Comparison of ENCODE assay signal across 20 cellular contexts in the genomic region with DNA sequence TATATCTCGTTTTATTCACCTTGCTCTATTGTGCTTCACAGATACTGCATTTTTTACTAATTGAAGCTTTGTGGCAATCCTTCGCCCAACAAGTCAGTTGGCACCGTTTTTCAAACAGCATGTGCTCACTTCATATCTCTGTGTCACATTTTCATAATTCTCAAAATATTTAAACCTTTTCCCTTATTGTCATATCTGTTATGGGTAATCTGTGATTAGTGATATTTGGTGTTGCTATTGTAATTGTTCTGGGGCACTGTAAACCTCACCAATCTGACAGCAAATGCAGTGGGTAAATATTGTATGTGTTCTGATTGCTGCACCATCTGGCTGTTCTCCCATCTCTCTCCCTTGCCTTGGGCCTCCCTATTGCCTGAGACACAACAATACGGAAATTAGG.
DNase-seq lines count a peak whose midpoint lies in the region; ATAC-seq and TF ChIP-seq lines count a peak whose summit lies in the region.
"Had no signal": no experiment of that assay in that cellular context is flagged by ENCODE, and none has a peak within 500 bp of the region (broad histone marks: within the 10 kb centered on the region; RNA-seq: fewer than 3 reads in every experiment).

No MANE protein-coding gene starts in this region.

- ATAC-seq in GM23338 = no peak
- ATAC-seq in GM21825 (IDR thresholded peaks at IDR 0.05; ENCODE audit: unreplicated experiment) = no peak
- ATAC-seq in GM18907 (IDR thresholded peaks at IDR 0.05; ENCODE audit: unreplicated experiment) = no peak
- ATAC-seq: Right ventricle myocardium inferior had no signal

- no peaks in the 10 kb centered on the region for H3K27me3 ChIP-seq in GM23338 (ENCODE audit: insufficient read depth)
- H3K27me3 ChIP-seq: BLaER1 treated with 17β-estradiol and CSF1 and Interleukin-3, amounts not matched to agents 10 nM and 100 nM had no signal

- H3F3A ChIP-seq in GM23338 (replicated peaks; ENCODE audit: low read depth) = no peaks in the 10 kb centered on the region

- H3K4me3 ChIP-seq in GM23338 = no peak overlapping the region
- H3K4me3 ChIP-seq: BLaER1 treated with 17β-estradiol and CSF1 and Interleukin-3, amounts not matched to agents 10 nM and 100 nM had no signal

- DNase-seq in DMS 273 (lab: John Stamatoyannopoulos, UW; ENCODE audit: unreplicated experiment) (peak; percentile 10), DMS 273 treated with DMSO at 0.1 percent for 48 hours (lab: John Stamatoyannopoulos, UW) (no peak), GM23338 (ENCODE audit: low spot score) (no peak), cerebellum (ENCODE audit: low spot score) (peak; percentile 15), NCI-H2196 (lab: John Stamatoyannopoulos, UW; ENCODE audit: unreplicated experiment) (no peak)
- DNase-seq: 8988T, DMS79, HFFc6, KG1, MM.1S, NCI-H1105, NCI-H2029 treated with DMSO at 0.1 percent for 48 hours, NCI-H345, NCI-H774, SK-N-SH had no signal

- H3K4me1 ChIP-seq in GM23338 (ENCODE audit: insufficient read depth) = no peaks in the 10 kb centered on the region
- H3K4me1 ChIP-seq: BLaER1 treated with 17β-estradiol and CSF1 and Interleukin-3, amounts not matched to agents 10 nM and 100 nM had no signal

- no peaks in the 10 kb centered on the region for H3K79me2 ChIP-seq in GM23338 (replicated peaks; ENCODE audit: insufficient read depth)

- H3K27ac Mint-ChIP-seq in GM23338 (no peak overlapping the region), nephron (peak overlapping the region in 2 of 3 experiments; percentile 28 to 42)
- H3K27ac Mint-ChIP-seq: HFFc6 had no signal

- H3K4me2 ChIP-seq in GM23338 = no peak overlapping the region
- H3K4me2 ChIP-seq: BLaER1 treated with 17β-estradiol and CSF1 and Interleukin-3, amounts not matched to agents 10 nM and 100 nM; SK-N-SH had no signal

- H2AFZ ChIP-seq in GM23338 = 0 out of 2 replicates have a peak overlapping the region, but pooled peaks have one; percentile 23

- H3K36me3 Mint-ChIP-seq in GM23338 (ENCODE audit: low read depth) = no peaks in the 10 kb centered on the region
- no peaks in the 10 kb centered on the region for H3K36me3 Mint-ChIP-seq in nephron (ENCODE audit: low read depth)

- H3K4me1 Mint-ChIP-seq in GM23338 (no peaks in the 10 kb centered on the region), nephron (peaks cover 13% of the 10 kb centered on the region)

- H4K20me1 ChIP-seq in GM23338 (replicated peaks; ENCODE audit: insufficient read depth) = no peaks in the 10 kb centered on the region
- H4K20me1 ChIP-seq: BLaER1 treated with 17β-estradiol and CSF1 and Interleukin-3, amounts not matched to agents 10 nM and 100 nM had no signal

- no peaks in the 10 kb centered on the region for H3K36me3 ChIP-seq in GM23338 (ENCODE audit: insufficient read depth)
- H3K36me3 ChIP-seq: BLaER1 treated with 17β-estradiol and CSF1 and Interleukin-3, amounts not matched to agents 10 nM and 100 nM had no signal

- no peaks in the 10 kb centered on the region for H3K9me3 Mint-ChIP-seq in GM23338
- peaks cover 11% of the 10 kb centered on the region for H3K9me3 Mint-ChIP-seq in nephron
- H3K9me3 Mint-ChIP-seq: HFFc6 had no signal

- no peak for TF ChIP-seq CTCF in GM23338 (conservative IDR thresholded peaks at IDR 0.05; ENCODE audit: low read depth in 2 of 2)
- TF ChIP-seq CTCF in nephron (IDR thresholded peaks at IDR 0.05; ENCODE audit: unreplicated experiment in 3 of 3) = no peak

- H3K4me3 Mint-ChIP-seq in GM23338 = no peak overlapping the region
- H3K4me3 Mint-ChIP-seq in nephron = no peak overlapping the region
- H3K4me3 Mint-ChIP-seq: HFFc6 had no signal

- H3K27me3 Mint-ChIP-seq in GM23338 (ENCODE audit: insufficient read depth, low read depth, poor library complexity) = no peaks in the 10 kb centered on the region
- H3K27me3 Mint-ChIP-seq in nephron (ENCODE audit: low read depth) = no peaks in the 10 kb centered on the region

- H3K27ac ChIP-seq in GM23338 (ENCODE audit: low read depth) = no peak overlapping the region
- H3K27ac ChIP-seq: BLaER1 treated with 17β-estradiol and CSF1 and Interleukin-3, amounts not matched to agents 10 nM and 100 nM had no signal

- H3K9me2 ChIP-seq in GM23338 (ENCODE audit: insufficient read depth) = no peaks in the 10 kb centered on the region
- H3K9me2 ChIP-seq: SK-N-SH had no signal

TF ChIP-seq in GM23338, 12 proteins besides CTCF, POLR2A, EP300 and RAD21 (continues in another document):
- TF ChIP-seq NANOG (IDR thresholded peaks at IDR 0.05; ENCODE audit: borderline replicate concordance) = no peak
- TF ChIP-seq EZH2phosphoT487 (IDR thresholded peaks at IDR 0.05; ENCODE audit: unreplicated experiment) = no peak
- no peak for TF ChIP-seq POLR2AphosphoS5 (IDR thresholded peaks at IDR 0.05; ENCODE audit: low read depth)
- TF ChIP-seq, protein P1, sequence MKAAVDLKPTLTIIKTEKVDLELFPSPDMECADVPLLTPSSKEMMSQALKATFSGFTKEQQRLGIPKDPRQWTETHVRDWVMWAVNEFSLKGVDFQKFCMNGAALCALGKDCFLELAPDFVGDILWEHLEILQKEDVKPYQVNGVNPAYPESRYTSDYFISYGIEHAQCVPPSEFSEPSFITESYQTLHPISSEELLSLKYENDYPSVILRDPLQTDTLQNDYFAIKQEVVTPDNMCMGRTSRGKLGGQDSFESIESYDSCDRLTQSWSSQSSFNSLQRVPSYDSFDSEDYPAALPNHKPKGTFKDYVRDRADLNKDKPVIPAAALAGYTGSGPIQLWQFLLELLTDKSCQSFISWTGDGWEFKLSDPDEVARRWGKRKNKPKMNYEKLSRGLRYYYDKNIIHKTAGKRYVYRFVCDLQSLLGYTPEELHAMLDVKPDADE (IDR thresholded peaks at IDR 0.05) = no peak
- TF ChIP-seq JUNB (IDR thresholded peaks at IDR 0.05; ENCODE audit: unreplicated experiment) = no peak
- no peak for TF ChIP-seq CREB1 (CRISPR knock-in tag; IDR thresholded peaks at IDR 0.05; ENCODE audit: low read depth)
- no peak for TF ChIP-seq EZH2 (IDR thresholded peaks at IDR 0.05; ENCODE audit: low read depth, unreplicated experiment)
- TF ChIP-seq, protein P2, sequence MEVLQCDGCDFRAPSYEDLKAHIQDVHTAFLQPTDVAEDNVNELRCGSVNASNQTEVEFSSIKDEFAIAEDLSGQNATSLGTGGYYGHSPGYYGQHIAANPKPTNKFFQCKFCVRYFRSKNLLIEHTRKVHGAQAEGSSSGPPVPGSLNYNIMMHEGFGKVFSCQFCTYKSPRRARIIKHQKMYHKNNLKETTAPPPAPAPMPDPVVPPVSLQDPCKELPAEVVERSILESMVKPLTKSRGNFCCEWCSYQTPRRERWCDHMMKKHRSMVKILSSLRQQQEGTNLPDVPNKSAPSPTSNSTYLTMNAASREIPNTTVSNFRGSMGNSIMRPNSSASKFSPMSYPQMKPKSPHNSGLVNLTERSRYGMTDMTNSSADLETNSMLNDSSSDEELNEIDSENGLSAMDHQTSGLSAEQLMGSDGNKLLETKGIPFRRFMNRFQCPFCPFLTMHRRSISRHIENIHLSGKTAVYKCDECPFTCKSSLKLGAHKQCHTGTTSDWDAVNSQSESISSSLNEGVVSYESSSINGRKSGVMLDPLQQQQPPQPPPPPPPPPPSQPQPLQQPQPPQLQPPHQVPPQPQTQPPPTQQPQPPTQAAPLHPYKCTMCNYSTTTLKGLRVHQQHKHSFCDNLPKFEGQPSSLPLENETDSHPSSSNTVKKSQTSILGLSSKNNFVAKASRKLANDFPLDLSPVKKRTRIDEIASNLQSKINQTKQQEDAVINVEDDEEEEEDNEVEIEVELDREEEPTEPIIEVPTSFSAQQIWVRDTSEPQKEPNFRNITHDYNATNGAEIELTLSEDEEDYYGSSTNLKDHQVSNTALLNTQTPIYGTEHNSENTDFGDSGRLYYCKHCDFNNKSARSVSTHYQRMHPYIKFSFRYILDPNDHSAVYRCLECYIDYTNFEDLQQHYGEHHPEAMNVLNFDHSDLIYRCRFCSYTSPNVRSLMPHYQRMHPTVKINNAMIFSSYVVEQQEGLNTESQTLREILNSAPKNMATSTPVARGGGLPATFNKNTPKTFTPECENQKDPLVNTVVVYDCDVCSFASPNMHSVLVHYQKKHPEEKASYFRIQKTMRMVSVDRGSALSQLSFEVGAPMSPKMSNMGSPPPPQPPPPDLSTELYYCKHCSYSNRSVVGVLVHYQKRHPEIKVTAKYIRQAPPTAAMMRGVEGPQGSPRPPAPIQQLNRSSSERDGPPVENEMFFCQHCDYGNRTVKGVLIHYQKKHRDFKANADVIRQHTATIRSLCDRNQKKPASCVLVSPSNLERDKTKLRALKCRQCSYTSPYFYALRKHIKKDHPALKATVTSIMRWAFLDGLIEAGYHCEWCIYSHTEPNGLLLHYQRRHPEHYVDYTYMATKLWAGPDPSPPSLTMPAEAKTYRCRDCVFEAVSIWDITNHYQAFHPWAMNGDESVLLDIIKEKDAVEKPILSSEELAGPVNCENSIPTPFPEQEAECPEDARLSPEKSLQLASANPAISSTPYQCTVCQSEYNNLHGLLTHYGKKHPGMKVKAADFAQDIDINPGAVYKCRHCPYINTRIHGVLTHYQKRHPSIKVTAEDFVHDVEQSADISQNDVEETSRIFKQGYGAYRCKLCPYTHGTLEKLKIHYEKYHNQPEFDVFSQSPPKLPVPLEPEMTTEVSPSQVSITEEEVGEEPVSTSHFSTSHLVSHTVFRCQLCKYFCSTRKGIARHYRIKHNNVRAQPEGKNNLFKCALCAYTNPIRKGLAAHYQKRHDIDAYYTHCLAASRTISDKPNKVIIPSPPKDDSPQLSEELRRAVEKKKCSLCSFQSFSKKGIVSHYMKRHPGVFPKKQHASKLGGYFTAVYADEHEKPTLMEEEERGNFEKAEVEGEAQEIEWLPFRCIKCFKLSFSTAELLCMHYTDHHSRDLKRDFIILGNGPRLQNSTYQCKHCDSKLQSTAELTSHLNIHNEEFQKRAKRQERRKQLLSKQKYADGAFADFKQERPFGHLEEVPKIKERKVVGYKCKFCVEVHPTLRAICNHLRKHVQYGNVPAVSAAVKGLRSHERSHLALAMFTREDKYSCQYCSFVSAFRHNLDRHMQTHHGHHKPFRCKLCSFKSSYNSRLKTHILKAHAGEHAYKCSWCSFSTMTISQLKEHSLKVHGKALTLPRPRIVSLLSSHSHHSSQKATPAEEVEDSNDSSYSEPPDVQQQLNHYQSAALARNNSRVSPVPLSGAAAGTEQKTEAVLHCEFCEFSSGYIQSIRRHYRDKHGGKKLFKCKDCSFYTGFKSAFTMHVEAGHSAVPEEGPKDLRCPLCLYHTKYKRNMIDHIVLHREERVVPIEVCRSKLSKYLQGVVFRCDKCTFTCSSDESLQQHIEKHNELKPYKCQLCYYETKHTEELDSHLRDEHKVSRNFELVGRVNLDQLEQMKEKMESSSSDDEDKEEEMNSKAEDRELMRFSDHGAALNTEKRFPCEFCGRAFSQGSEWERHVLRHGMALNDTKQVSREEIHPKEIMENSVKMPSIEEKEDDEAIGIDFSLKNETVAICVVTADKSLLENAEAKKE (CRISPR knock-in tag; IDR thresholded peaks at IDR 0.05) = no peak

Comparison
In these comparisons a context has a peak if more than half of its experiments do, and no peak if none do; other contexts are left out.
1. DNase-seq: peak in DMS 273 (single experiment) and cerebellum (single experiment); none in DMS 273 treated with DMSO at 0.1 percent for 48 hours (single experiment), GM23338 (single experiment) and NCI-H2196 (single experiment).